In genomic region chr13:110913322-110913721, GRCh38 we compare ENCODE assay signal across 8 cellular contexts. TPM values are rescaled to one million over a fixed set of nuclear protein-coding genes. Genes with fewer than 3 reads are reported as not detected.
A peak's percentile ranks its signal among the peaks of the same experiment; 100 is the strongest.
DNase-seq lines count a peak whose midpoint lies in the region; ATAC-seq and TF ChIP-seq lines count a peak whose summit lies in the region.

No MANE protein-coding gene starts in this region.

- no peak for TF ChIP-seq POLR2A in thyroid gland (IDR thresholded peaks at IDR 0.05)

- CTCF ChIA-PET in AG04449 (lab: Yijun Ruan, JAX) (interaction anchor here (0.7 to 3.2 kb wide), 8 partner anchors 9 to 269 kb away, joined by 3 to 43 read pairs (median 4); no protein-coding TSS in a partner anchor), HEK293 (lab: Yijun Ruan, JAX) (no interaction called here)

- peak overlapping the region; percentile 99 for H3K4me3 ChIP-seq in AG04449 (ENCODE audit: low read depth, low read length)
- H3K4me3 ChIP-seq in HEK293 (ENCODE audit: low read depth, low read length) = peak overlapping the region; percentile 99
- H3K4me3 ChIP-seq in thyroid gland (replicated peaks in 1 of 3) = peak overlapping the region; percentile 89 to 100 (median 95)

- DNase-seq in AG04449 (ENCODE audit: low read depth, low spot score) = no peak
- no peak for DNase-seq in activated naive CD4-positive, alpha-beta T cell treated with anti-CD3 and anti-CD28 coated beads, Interleukin-2, amount 50 U/mL, for 72 hours (ENCODE audit: low spot score in 2 of 2)
- DNase-seq in kidney glomerular epithelial cell (lab: John Stamatoyannopoulos, UW) = peak; percentile 24
- peak in 1 of 2 donors; percentile 10 for DNase-seq in thyroid gland
- DNase-seq in GM10266 (ENCODE audit: extremely low spot score) = no peak
- DNase-seq in globus pallidus (ENCODE audit: low spot score) = no peak
- DNase-seq in SW 1271 (lab: John Stamatoyannopoulos, UW) = no peak

- ATAC-seq in activated naive CD4-positive, alpha-beta T cell treated with anti-CD3 and anti-CD28 coated beads, Interleukin-2, amount 50 U/mL, for 72 hours = no peak

- peak overlapping the region; percentile 98 for H3K27ac ChIP-seq in HEK293 (ENCODE audit: extremely low read depth, low read depth, low read length)
- peak overlapping the region in 2 of 3 donors; percentile 99 for H3K27ac ChIP-seq in thyroid gland

- intact Hi-C loops in thyroid gland (cut with DNase I) = loop anchor here (5.0 to 10.0 kb wide), 2 partner anchors 41 to 199 kb away; partner anchors contain the start of gene ING1

- no peaks in the 10 kb centered on the region for H3K9me3 Mint-ChIP-seq in activated naive CD4-positive, alpha-beta T cell treated with anti-CD3 and anti-CD28 coated beads, Interleukin-2, amount 50 U/mL, for 72 hours

- H3K27ac Mint-ChIP-seq in activated naive CD4-positive, alpha-beta T cell treated with anti-CD3 and anti-CD28 coated beads, Interleukin-2, amount 50 U/mL, for 72 hours = peak overlapping the region; percentile 94 to 97

- H3K9me3 ChIP-seq in HEK293 (ENCODE audit: control insufficient read depth, insufficient read depth, low read depth, low read length) (no peaks in the 10 kb centered on the region), thyroid gland (no peaks in the 10 kb centered on the region)

- POLR2A ChIA-PET in AG04449 (lab: Yijun Ruan, JAX) (interaction anchor here (1.2 to 2.5 kb wide), 3 partner anchors 41 to 201 kb away, joined by 3 to 14 read pairs (median 8); no protein-coding TSS in a partner anchor), HEK293 (lab: Yijun Ruan, JAX) (interaction anchor here (0.8 to 2.6 kb wide), 2 partner anchors 198 to 201 kb away, joined by 5 to 23 read pairs; no protein-coding TSS in a partner anchor)

- H3K36me3 Mint-ChIP-seq in activated naive CD4-positive, alpha-beta T cell treated with anti-CD3 and anti-CD28 coated beads, Interleukin-2, amount 50 U/mL, for 72 hours = peaks cover 21 to 44% of the 10 kb centered on the region in 2 donors

- H3K36me3 ChIP-seq in HEK293 (ENCODE audit: control insufficient read depth in 2 of 2, insufficient read depth in 1 of 2, low read length in 2 of 2) = peaks cover 0 to 24% of the 10 kb centered on the region in 2 experiments; a peak in 1 of 3 replicates
- H3K36me3 ChIP-seq in thyroid gland = peaks cover 3 to 8% of the 10 kb centered on the region in 2 donors

- TF ChIP-seq CTCF in AG04449 (IDR thresholded peaks at IDR 0.05; ENCODE audit: insufficient read depth, low read length, missing control alignments) (no peak), HEK293 (tag by site-specific recombination; IDR thresholded peaks at IDR 0.05) (no peak), thyroid gland (IDR thresholded peaks at IDR 0.05) (no peak), GM10266 (IDR thresholded peaks at IDR 0.05; ENCODE audit: control insufficient read depth, insufficient read depth, low read depth, missing control alignments) (no peak)

- 7 to 14% methylated on average over 8 of the region's 8 CpGs for WGBS in thyroid gland, 2 donors

- H3K4me1 ChIP-seq in HEK293 (ENCODE audit: control insufficient read depth, insufficient read depth, low read length) = peaks cover 12% of the 10 kb centered on the region
- H3K4me1 ChIP-seq in thyroid gland = peaks cover 20 to 47% of the 10 kb centered on the region in 2 donors

- no peaks in the 10 kb centered on the region for H3K27me3 ChIP-seq in thyroid gland

TF ChIP-seq in HEK293, 187 proteins besides CTCF, POLR2A, EP300 and RAD21:
- peak; percentile 48; the same call in 1 of the 2 replicates for TF ChIP-seq SCRT1 (tag by site-specific recombination; IDR thresholded peaks at IDR 0.05; ENCODE audit: borderline replicate concordance)
- TF ChIP-seq ZBTB7A (tag by site-specific recombination; IDR thresholded peaks at IDR 0.05; ENCODE audit: low read depth) = no peak
- TF ChIP-seq SALL2 (tag by site-specific recombination; IDR thresholded peaks at IDR 0.05; ENCODE audit: borderline replicate concordance) = no peak
- TF ChIP-seq ZNF791 (tag by site-specific recombination; IDR thresholded peaks at IDR 0.05) = no peak
- peak; percentile 6; the same call in 1 of the 2 replicates for TF ChIP-seq PRDM6 (tag by site-specific recombination; IDR thresholded peaks at IDR 0.05)
- peak; percentile 70 for TF ChIP-seq PRDM4 (tag by site-specific recombination; IDR thresholded peaks at IDR 0.05)
- TF ChIP-seq ZSCAN16 (tag by site-specific recombination; IDR thresholded peaks at IDR 0.05) = no peak
- no peak for TF ChIP-seq ZIC2 (tag by site-specific recombination; IDR thresholded peaks at IDR 0.05)
- no peak for TF ChIP-seq ZNF624 (tag by site-specific recombination; IDR thresholded peaks at IDR 0.05)
- TF ChIP-seq SCRT2 (tag by site-specific recombination; IDR thresholded peaks at IDR 0.05) = peak; percentile 74
- TF ChIP-seq PRDM1 (tag by site-specific recombination; IDR thresholded peaks at IDR 0.05) = peak; percentile 88
TF ChIP-seq in HEK293: peak in this region for 5.

RNA-seq across cellular contexts. Expression of gene ANKRD10, which starts 1.5 kb away (rescaled TPM):
- 100 to 1,000 TPM; 160 to 162 TPM for total RNA-seq in activated naive CD4-positive, alpha-beta T cell treated with anti-CD3 and anti-CD28 coated beads, Interleukin-2, amount 50 U/mL, for 72 hours
- total RNA-seq in thyroid gland = 100 to 1,000 TPM; 105 to 168 (median 135) TPM
